25 cellular contexts compared by ENCODE assay signal in the genomic region with DNA sequence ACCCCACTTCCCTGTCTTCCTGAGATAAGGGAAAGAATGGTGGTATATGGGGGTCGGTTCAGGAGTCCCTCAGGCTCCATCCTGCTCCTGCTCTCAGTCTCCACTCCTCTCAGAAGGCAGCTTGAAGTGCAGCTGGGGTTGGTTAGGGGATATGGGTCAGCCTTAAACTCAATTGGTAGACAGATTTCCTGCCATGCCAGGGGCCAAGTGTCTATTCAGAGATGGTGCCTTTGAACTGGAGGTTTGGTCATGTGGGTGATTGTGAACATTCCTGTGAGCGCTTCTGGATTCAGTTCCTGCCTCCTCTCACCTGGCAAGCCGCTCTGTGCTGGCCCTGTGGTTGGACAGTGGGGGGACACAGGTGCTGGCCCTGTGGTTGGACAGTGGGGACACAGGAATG. TPM values are rescaled to one million over a fixed set of nuclear protein-coding genes. Genes with fewer than 3 reads are reported as not detected.
"Had no signal": no experiment of that assay in that cellular context is flagged by ENCODE, and none has a peak within 500 bp of the region (broad histone marks: within the 10 kb centered on the region; RNA-seq: fewer than 3 reads in every experiment).

No MANE protein-coding gene starts in this region.

- H3K4me1 ChIP-seq: neural progenitor cell, pancreas, prostate gland, right lobe of liver, sigmoid colon, stomach, thyroid gland, tibial nerve, upper lobe of right lung, uterus had no signal

- FAIRE-seq: pancreas, small intestine had no signal

- H3K27me3 ChIP-seq: neural progenitor cell, pancreas, right lobe of liver, thyroid gland, tibial nerve, upper lobe of right lung, uterus had no signal

- H3K27ac ChIP-seq: neural progenitor cell, pancreas, prostate gland, right lobe of liver, sigmoid colon, stomach, thoracic aorta, thyroid gland, tibial nerve, upper lobe of right lung, uterus had no signal

- H3K36me3 ChIP-seq: neural progenitor cell, pancreas, prostate gland, right lobe of liver, sigmoid colon, stomach, thoracic aorta, thyroid gland, tibial nerve, upper lobe of right lung, uterus had no signal

- H3K4me3 ChIP-seq: neural progenitor cell, pancreas, prostate gland, right lobe of liver, sigmoid colon, stomach, thoracic aorta, thyroid gland, tibial nerve, upper lobe of right lung, uterus had no signal

- DNase-seq: naive thymus-derived CD4-positive, alpha-beta T cell; natural killer cell; occipital lobe; pancreas; retina; right cardiac atrium; right lobe of liver; sigmoid colon; small intestine; stimulated activated CD4-positive, alpha-beta T cell treated with anti-CD3 and anti-CD28 coated beads, Interleukin-15, amount 100 ng/mL, for 24 hours; stimulated activated CD4-positive, alpha-beta T cell treated with anti-CD3 and anti-CD28 coated beads, Interleukin-2, amount 100 ng/mL, for 24 hours; stimulated activated CD4-positive, alpha-beta T cell treated with anti-CD3 and anti-CD28 coated beads, Interleukin-2, amount 100 ng/mL, for 48 hours; stimulated activated CD4-positive, alpha-beta T cell treated with anti-CD3 and anti-CD28 coated beads, Interleukin-4, amount 100 ng/mL, for 24 hours; stimulated activated naive B cell treated with anti-CD40 and anti-IgM and Interleukin-4, amounts not matched to agents 10 μg/mL and 1 μg/mL and 100 μg/mL, for 72 hours; stimulated activated naive CD4-positive, alpha-beta T cell treated with Interleukin-2 at 50 U/mL for 16 hours; stomach; thyroid gland; trophoblast cell; upper lobe of right lung; uterus had no signal

- H3K9me3 ChIP-seq: pancreas, prostate gland, right lobe of liver, sigmoid colon, stomach, thoracic aorta, thyroid gland, tibial nerve, upper lobe of right lung, uterus had no signal

RNA-seq across cellular contexts. Expression of a gene that starts 35.1 kb away (rescaled TPM):
- total RNA-seq: right lobe of liver, subcutaneous adipose tissue had no signal
